31 cellular contexts compared by ENCODE assay signal in genomic region chr10:18308600-18308999, GRCh38.
DNase-seq lines count a peak whose midpoint lies in the region; ATAC-seq, FAIRE-seq and TF ChIP-seq lines count a peak whose summit lies in the region.
"Had no signal": no experiment of that assay in that cellular context is flagged by ENCODE, and none has a peak within 500 bp of the region (broad histone marks: within the 10 kb centered on the region; RNA-seq: fewer than 3 reads in every experiment).

No MANE protein-coding gene starts in this region.

- H3K27ac ChIP-seq in esophagus muscularis mucosa (replicated peaks in 1 of 4): peak overlapping the region; percentile 40 to 71 (median 68)
- H3K27ac ChIP-seq in heart right ventricle: peak overlapping the region in 9 of 10 donors; percentile 59 to 87 (median 73)
- H3K27ac ChIP-seq in suprapubic skin: no peak overlapping the region
- no peak overlapping the region for H3K27ac ChIP-seq in small intestine (ENCODE audit: low read depth in 1 of 2, low read length in 1 of 2)
- H3K27ac ChIP-seq: BLaER1, brain microvascular endothelial cell, Peyer's patch, transverse colon had no signal

- 32% methylated on average over 3 of the region's 3 CpGs for WGBS in esophagus muscularis mucosa
- 20 to 21% methylated on average over 3 of the region's 3 CpGs for WGBS in heart right ventricle, 2 donors
- 37% methylated on average over 3 of the region's 3 CpGs for WGBS in suprapubic skin
- WGBS in small intestine, 3 donors: 71 to 83% (median 73%) methylated on average over 3 of the region's 3 CpGs

- peak; percentile 59 to 85 (median 79) for ATAC-seq in heart right ventricle
- no peak for ATAC-seq in HG03196 (IDR thresholded peaks at IDR 0.05; ENCODE audit: unreplicated experiment)
- no peak for ATAC-seq in GM21825 (IDR thresholded peaks at IDR 0.05; ENCODE audit: unreplicated experiment)
- ATAC-seq: natural killer cell treated with Interleukin-12 subunit alpha and Interleukin-12 subunit beta and Interleukin-15 and Interleukin-18, amount 100 ng/mL, for 72 hours had no signal

- H3K4me1 ChIP-seq in esophagus muscularis mucosa (peaks cover 0 to 77% (median 63%) of the 10 kb centered on the region in 4 donors), heart right ventricle (peaks cover 0 to 30% (median 8%) of the 10 kb centered on the region in 9 donors), suprapubic skin (no peaks in the 10 kb centered on the region), small intestine (ENCODE audit: control insufficient read depth in 2 of 2, insufficient read depth in 1 of 2, low read depth in 1 of 2, low read length in 1 of 2) (no peaks in the 10 kb centered on the region)
- H3K4me1 ChIP-seq: BLaER1, Peyer's patch, transverse colon had no signal

- peak; percentile 2 for DNase-seq in NCI-H446 treated with DMSO at 0.1 percent for 48 hours (lab: John Stamatoyannopoulos, UW)
- DNase-seq in esophagus muscularis mucosa (ENCODE audit: extremely low spot score): no peak
- DNase-seq in heart right ventricle: peak in 1 of 2 donors; percentile 58
- DNase-seq in suprapubic skin (ENCODE audit: low spot score in 2 of 2): no peak
- no peak for DNase-seq in DMS153 (lab: John Stamatoyannopoulos, UW)
- no peak for DNase-seq in small intestine
- DNase-seq: activated CD4-positive, alpha-beta T cell treated with anti-CD3 and anti-CD28 coated beads, Interleukin-2, amount 50 U/mL, for 48 hours; activated CD4-positive, CD25-positive, alpha-beta regulatory T cell treated with anti-CD3 and anti-CD28 coated beads, Interleukin-2, amount 50 U/mL, for 72 hours; activated naive CD4-positive, alpha-beta T cell; activated T-cell treated with anti-CD3 and anti-CD28 coated beads, Interleukin-2, amount 50 U/mL, for 48 hours; brain microvascular endothelial cell; DMS 273 treated with DMSO at 0.1 percent for 48 hours; foreskin fibroblast; HCEC 1CT; Kasumi-1; MV-4-11; NCI-H2107; NCI-H748 treated with DMSO at 0.1 percent for 48 hours; occipital lobe; Peyer's patch; SIG-M5; stimulated activated CD8-positive, alpha-beta memory T cell treated with anti-CD3 and anti-CD28 coated beads, Interleukin-4, amount 100 ng/mL, for 48 hours; transverse colon had no signal

- TF ChIP-seq CTCF in esophagus muscularis mucosa (IDR thresholded peaks at IDR 0.05) (no peak), heart right ventricle (IDR thresholded peaks at IDR 0.05) (no peak), suprapubic skin (IDR thresholded peaks at IDR 0.05) (no peak)

- peak; percentile 59 for TF ChIP-seq EP300 in esophagus muscularis mucosa (IDR thresholded peaks at IDR 0.05)
- peak; percentile 24 for TF ChIP-seq EP300 in suprapubic skin (IDR thresholded peaks at IDR 0.05)

- no peak overlapping the region for H3K4me3 ChIP-seq in esophagus muscularis mucosa
- H3K4me3 ChIP-seq in heart right ventricle: no peak overlapping the region
- no peak overlapping the region for H3K4me3 ChIP-seq in suprapubic skin
- no peak overlapping the region for H3K4me3 ChIP-seq in small intestine (ENCODE audit: low read depth in 1 of 2, low read length in 2 of 2)
- H3K4me3 ChIP-seq: BLaER1, Peyer's patch, smooth muscle cell, transverse colon had no signal

- FAIRE-seq in small intestine (lab: Jason Lieb, UNC): no peak
- FAIRE-seq: colon, endothelial cell of umbilical vein, GM12892 had no signal

- TF ChIP-seq POLR2A in esophagus muscularis mucosa (IDR thresholded peaks at IDR 0.05; ENCODE audit: low read depth) (no peak), suprapubic skin (IDR thresholded peaks at IDR 0.05) (no peak)

- H3K27me3 ChIP-seq in esophagus muscularis mucosa (no peaks in the 10 kb centered on the region), heart right ventricle (no peaks in the 10 kb centered on the region), suprapubic skin (no peaks in the 10 kb centered on the region), small intestine (ENCODE audit: control insufficient read depth in 2 of 2, insufficient read depth in 2 of 2, low read length in 2 of 2) (no peaks in the 10 kb centered on the region)
- H3K27me3 ChIP-seq: BLaER1, brain microvascular endothelial cell, Peyer's patch, transverse colon had no signal

- H3K36me3 ChIP-seq in esophagus muscularis mucosa: no peaks in the 10 kb centered on the region
- H3K36me3 ChIP-seq in heart right ventricle: no peaks in the 10 kb centered on the region
- H3K36me3 ChIP-seq in suprapubic skin: no peaks in the 10 kb centered on the region
- no peaks in the 10 kb centered on the region for H3K36me3 ChIP-seq in small intestine (ENCODE audit: control insufficient read depth in 2 of 2, insufficient read depth in 2 of 2, low read length in 2 of 2)
- H3K36me3 ChIP-seq: BLaER1, brain microvascular endothelial cell, Peyer's patch, transverse colon had no signal

- H3K9me3 ChIP-seq in esophagus muscularis mucosa: no peaks in the 10 kb centered on the region
- H3K9me3 ChIP-seq in heart right ventricle: peaks cover 0 to 8% (median 0%) of the 10 kb centered on the region in 11 donors
- no peaks in the 10 kb centered on the region for H3K9me3 ChIP-seq in suprapubic skin
- no peaks in the 10 kb centered on the region for H3K9me3 ChIP-seq in small intestine (ENCODE audit: control insufficient read depth, low read depth)
- H3K9me3 ChIP-seq: BLaER1, Peyer's patch, transverse colon had no signal

- intact Hi-C loops in esophagus muscularis mucosa (cut with DNase I): no loop called here
- intact Hi-C loops in heart right ventricle (cut with DNase I): loop anchor here in 3 of 10 donors (5.0 kb wide), 1 partner anchor 66 kb away; no protein-coding TSS in a partner anchor

Comparison
In these comparisons a context has a peak if more than half of its experiments do, and no peak if none do; other contexts are left out.
1. H3K27ac ChIP-seq: peak in esophagus muscularis mucosa (4 of 4) and heart right ventricle (9 of 10); none in suprapubic skin (single experiment) and small intestine (0 of 2).
2. ATAC-seq: peak in heart right ventricle (8 of 8); none in HG03196 (single experiment) and GM21825 (single experiment).